In genomic region chr3:195896361-195897080, GRCh38 we compare ENCODE assay signal across 8 cellular contexts. TPM values are rescaled to one million over a fixed set of nuclear protein-coding genes. Genes with fewer than 3 reads are reported as not detected.
DNase-seq lines count a peak whose midpoint lies in the region; ATAC-seq and TF ChIP-seq lines count a peak whose summit lies in the region.

No MANE protein-coding gene starts in this region.

- ATAC-seq in HG02852 (IDR thresholded peaks at IDR 0.05; ENCODE audit: unreplicated experiment), result no peak

- peaks cover 50% of the 10 kb centered on the region for H3K4me1 Mint-ChIP-seq in T-helper 2 cell treated with Interferon-gamma antibody and Interleukin-4, amounts not matched to agents 5 μg/mL and 100 μg/mL, for 36 hours (ENCODE audit: low read depth)

- H3F3A ChIP-seq in Loucy (ENCODE audit: low read depth), result no peaks in the 10 kb centered on the region

- TF ChIP-seq CTCF in Loucy (conservative IDR thresholded peaks at IDR 0.05; ENCODE audit: low read length), result no peak
- no peak for TF ChIP-seq CTCF in right atrium auricular region (IDR thresholded peaks at IDR 0.05)

- peak overlapping the region; percentile 96 for H3K4me2 ChIP-seq in Loucy (ENCODE audit: low read depth, low read length, poor library complexity, severe bottlenecking)

- H3K27ac ChIP-seq in right atrium auricular region, result peak overlapping the region; percentile 90 to 97

- peaks cover 80% of the 10 kb centered on the region for H3K79me2 ChIP-seq in Loucy (ENCODE audit: insufficient read depth, low read length)

- peak overlapping the region; percentile 83 for H3K4me3 Mint-ChIP-seq in T-helper 2 cell treated with Interferon-gamma antibody and Interleukin-4, amounts not matched to agents 5 μg/mL and 100 μg/mL, for 36 hours

- H4K20me1 ChIP-seq in Loucy (ENCODE audit: insufficient read depth, low read length, poor library complexity, severe bottlenecking), result peaks cover 18% of the 10 kb centered on the region

- peak overlapping the region; percentile 86 for H3K27ac Mint-ChIP-seq in T-helper 2 cell treated with Interferon-gamma antibody and Interleukin-4, amounts not matched to agents 5 μg/mL and 100 μg/mL, for 36 hours

- H3K36me3 ChIP-seq in Loucy (ENCODE audit: insufficient read depth, low read length) (no peaks in the 10 kb centered on the region), right atrium auricular region (no peaks in the 10 kb centered on the region)

- H3K27me3 Mint-ChIP-seq in T-helper 2 cell treated with Interferon-gamma antibody and Interleukin-4, amounts not matched to agents 5 μg/mL and 100 μg/mL, for 36 hours (ENCODE audit: low read depth), result no peaks in the 10 kb centered on the region

- H3K27me3 ChIP-seq in Loucy (ENCODE audit: insufficient read depth, low read length, poor library complexity, severe bottlenecking), result no peaks in the 10 kb centered on the region
- no peaks in the 10 kb centered on the region for H3K27me3 ChIP-seq in right atrium auricular region

- H3K9ac ChIP-seq in Loucy (ENCODE audit: low read depth, low read length, poor library complexity, severe bottlenecking), result peak overlapping the region; percentile 84

- H3K4me1 ChIP-seq in Loucy (ENCODE audit: insufficient read depth, low read length, poor library complexity, severe bottlenecking) (peaks cover 56% of the 10 kb centered on the region), right atrium auricular region (peaks cover 0 to 91% of the 10 kb centered on the region in 2 donors)

- H3K9me3 Mint-ChIP-seq in T-helper 2 cell treated with Interferon-gamma antibody and Interleukin-4, amounts not matched to agents 5 μg/mL and 100 μg/mL, for 36 hours, result no peaks in the 10 kb centered on the region

- H2AFZ ChIP-seq in Loucy (ENCODE audit: low read length), result peak overlapping the region; percentile 76; the same call in 1 of the 2 replicates

- peak overlapping the region; percentile 92 for H3K4me3 ChIP-seq in Loucy (ENCODE audit: low read length, poor library complexity, severe bottlenecking)
- H3K4me3 ChIP-seq in right atrium auricular region, result peak overlapping the region; percentile 55 to 70

- DNase-seq in T-helper 2 cell treated with Interferon-gamma antibody and Interleukin-4, amounts not matched to agents 5 μg/mL and 100 μg/mL, for 36 hours (ENCODE audit: low spot score), result no peak
- DNase-seq in T-helper 2 cell, result no peak
- peak; percentile 65 for DNase-seq in amniotic epithelial cell (ENCODE audit: low read depth)
- DNase-seq in right atrium auricular region (ENCODE audit: low spot score), result peak; percentile 73
- DNase-seq in pulmonary artery endothelial cell (ENCODE audit: low read depth, low spot score), result peak; percentile 51
- no peak for DNase-seq in ureter (ENCODE audit: low spot score)

- peaks cover 16% of the 10 kb centered on the region for H3K36me3 Mint-ChIP-seq in T-helper 2 cell treated with Interferon-gamma antibody and Interleukin-4, amounts not matched to agents 5 μg/mL and 100 μg/mL, for 36 hours (ENCODE audit: low read depth)

- no peaks in the 10 kb centered on the region for H3K9me2 ChIP-seq in Loucy (replicated peaks; ENCODE audit: low read depth, low read length)

- H3K9me3 ChIP-seq in Loucy (ENCODE audit: insufficient read depth, low read depth, low read length) (no peaks in the 10 kb centered on the region), right atrium auricular region (no peaks in the 10 kb centered on the region)

RNA-seq across cellular contexts. Expression of gene TNK2, which starts 11.8 kb away (rescaled TPM):
- total RNA-seq in right atrium auricular region, result 10 to 100 TPM; 26.5 to 38.6 TPM
- 8.0 and 10.5 TPM in 2 replicates for total RNA-seq in pulmonary artery endothelial cell
- 97.6 TPM for total RNA-seq in ureter

Comparison
In these comparisons a context has a peak if more than half of its experiments do, and no peak if none do; other contexts are left out.
1. DNase-seq: peak in amniotic epithelial cell (single experiment), right atrium auricular region (single experiment) and pulmonary artery endothelial cell (single experiment); none in T-helper 2 cell treated with Interferon-gamma antibody and Interleukin-4, amounts not matched to agents 5 μg/mL and 100 μg/mL, for 36 hours (single experiment), T-helper 2 cell (0 of 5) and ureter (single experiment).